Comparison of ENCODE assay signal across 8 cellular contexts in genomic region chr18:36130039-36130831, GRCh38. TPM values are rescaled to one million over a fixed set of nuclear protein-coding genes. Genes with fewer than 3 reads are reported as not detected.
A peak's percentile ranks its signal among the peaks of the same experiment; 100 is the strongest.
DNase-seq lines count a peak whose midpoint lies in the region; ATAC-seq and TF ChIP-seq lines count a peak whose summit lies in the region.

No MANE protein-coding gene starts in this region.

- ATAC-seq in HG03558 (IDR thresholded peaks at IDR 0.05; ENCODE audit: extremely low read depth, unreplicated experiment): peak; percentile 4

- peak overlapping the region; percentile 99 for H3K4me3 ChIP-seq in astrocyte of the cerebellum (ENCODE audit: low read depth, low read length)

- H3K36me3 Mint-ChIP-seq in Calu3 (ENCODE audit: insufficient read depth, unreplicated experiment): peaks cover 43% of the 10 kb centered on the region

- CTCF ChIA-PET in Calu3 (lab: Charles Lee): no interaction called here

- H3K27me3 Mint-ChIP-seq in Calu3 (ENCODE audit: unreplicated experiment): no peaks in the 10 kb centered on the region

- no peak for DNase-seq in Calu3
- DNase-seq in GM20000 (ENCODE audit: low spot score): peak; percentile 37
- no peak for DNase-seq in astrocyte of the cerebellum (ENCODE audit: low read depth)
- DNase-seq in iris pigment epithelial cell (ENCODE audit: low read depth): peak; percentile 9
- peak in 2 of 49 donors; percentile 50 to 64 for DNase-seq in substantia nigra (lab: John Stamatoyannopoulos, UW)
- DNase-seq in foreskin melanocyte: no peak
- DNase-seq in NCI-H1092 (lab: John Stamatoyannopoulos, UW): no peak

- BruUV-seq in Calu3 (replicated peaks; lab: Mats Ljungman, UMichigan): TSS peak; percentile 45

- intact Hi-C loops in Calu3 (cut with micrococcal nuclease; ENCODE audit: unreplicated experiment): no loop called here

- peak overlapping the region; percentile 99 for H3K27ac ChIP-seq in substantia nigra (ENCODE audit: low read depth, low read length, poor library complexity, severe bottlenecking)

- H3K4me3 Mint-ChIP-seq in Calu3 (ENCODE audit: low read depth, unreplicated experiment): peak overlapping the region; percentile 98

- peaks cover 26% of the 10 kb centered on the region for H3K4me1 Mint-ChIP-seq in Calu3 (ENCODE audit: low read depth, unreplicated experiment)

- H3K9me3 Mint-ChIP-seq in Calu3 (ENCODE audit: low read depth, unreplicated experiment): no peaks in the 10 kb centered on the region

- TF ChIP-seq CTCF in Calu3 (IDR thresholded peaks at IDR 0.05; ENCODE audit: unreplicated experiment): no peak
- TF ChIP-seq CTCF in GM20000 (IDR thresholded peaks at IDR 0.05; ENCODE audit: extremely low read depth, missing control alignments): no peak
- no peak for TF ChIP-seq CTCF in astrocyte of the cerebellum (IDR thresholded peaks at IDR 0.05; ENCODE audit: low read depth, low read length, missing control alignments)

- in situ Hi-C loops in astrocyte of the cerebellum (cut with HindIII; ENCODE audit: low sequenced_read_pairs): no loop called here

- peak overlapping the region; percentile 89 for H3K27ac Mint-ChIP-seq in Calu3 (ENCODE audit: unreplicated experiment)

RNA-seq across cellular contexts. Expression of gene ELP2, which starts 0.5 kb away (rescaled TPM):
- total RNA-seq in Calu3 (2022): 75.8 and 82.2 TPM in 2 replicates

RNA-seq across cellular contexts. Expression of gene SLC39A6, which starts 1.1 kb away (rescaled TPM):
- total RNA-seq in Calu3 (2022): 54.4 and 62.9 TPM in 2 replicates

RNA-seq across cellular contexts. Expression of gene MOCOS, which starts 57.1 kb away (rescaled TPM):
- total RNA-seq in Calu3 (2022): 24.5 and 25.7 TPM in 2 replicates

Comparison
In these comparisons a context has a peak if more than half of its experiments do, and no peak if none do; other contexts are left out.
1. DNase-seq: peak in GM20000 (single experiment) and iris pigment epithelial cell (single experiment); none in Calu3 (single experiment), astrocyte of the cerebellum (single experiment), foreskin melanocyte (single experiment) and NCI-H1092 (single experiment).